In genomic region chr18:54155412-54155811, GRCh38 we compare ENCODE assay signal across 17 cellular contexts.
DNase-seq lines count a peak whose midpoint lies in the region; ATAC-seq, FAIRE-seq and TF ChIP-seq lines count a peak whose summit lies in the region.
"Had no signal": no experiment of that assay in that cellular context is flagged by ENCODE, and none has a peak within 500 bp of the region (broad histone marks: within the 10 kb centered on the region; RNA-seq: fewer than 3 reads in every experiment).

No MANE protein-coding gene starts in this region.

- H3K79me2 ChIP-seq in K562 (ENCODE audit: control insufficient read depth, insufficient read depth, low read length), result no peaks in the 10 kb centered on the region

- WGBS in K562 (ENCODE audit: insufficient coverage, low coverage, missing lambda C conversion rate), result 85% methylated on average over 3 of the region's 3 CpGs

- H3K9me1 ChIP-seq in K562 (ENCODE audit: control insufficient read depth, insufficient read depth, low read length), result no peaks in the 10 kb centered on the region

- H3K4me3 Mint-ChIP-seq in activated naive CD4-positive, alpha-beta T cell treated with anti-CD3 and anti-CD28 coated beads, Interleukin-2, amount 50 U/mL, for 24 hours, result no peak overlapping the region
- no peak overlapping the region for H3K4me3 Mint-ChIP-seq in activated naive CD4-positive, alpha-beta T cell treated with anti-CD3 and anti-CD28 coated beads for 36 hours
- no peak overlapping the region for H3K4me3 Mint-ChIP-seq in natural killer cell treated with Interleukin-12 subunit alpha and Interleukin-12 subunit beta and Interleukin-15 and Interleukin-18, amount 100 ng/mL, for 72 hours
- no peak overlapping the region for H3K4me3 Mint-ChIP-seq in natural killer cell
- H3K4me3 Mint-ChIP-seq: CD4-positive, CD25-positive, alpha-beta regulatory T cell; CD8-positive, alpha-beta memory T cell had no signal

- BruUV-seq in K562 (replicated peaks; lab: Mats Ljungman, UMichigan), result no TSS peak

- H3K36me3 Mint-ChIP-seq in activated naive CD4-positive, alpha-beta T cell treated with anti-CD3 and anti-CD28 coated beads, Interleukin-2, amount 50 U/mL, for 24 hours, result peaks cover 43% of the 10 kb centered on the region
- peaks cover 55% of the 10 kb centered on the region for H3K36me3 Mint-ChIP-seq in activated naive CD4-positive, alpha-beta T cell treated with anti-CD3 and anti-CD28 coated beads for 36 hours (ENCODE audit: low read depth)
- peaks cover 55% of the 10 kb centered on the region for H3K36me3 Mint-ChIP-seq in natural killer cell treated with Interleukin-12 subunit alpha and Interleukin-12 subunit beta and Interleukin-15 and Interleukin-18, amount 100 ng/mL, for 72 hours
- H3K36me3 Mint-ChIP-seq in natural killer cell, result peaks cover 27% of the 10 kb centered on the region

- no peaks in the 10 kb centered on the region for H3K9me3 Mint-ChIP-seq in activated naive CD4-positive, alpha-beta T cell treated with anti-CD3 and anti-CD28 coated beads, Interleukin-2, amount 50 U/mL, for 24 hours
- H3K9me3 Mint-ChIP-seq in activated naive CD4-positive, alpha-beta T cell treated with anti-CD3 and anti-CD28 coated beads for 36 hours, result no peaks in the 10 kb centered on the region
- H3K9me3 Mint-ChIP-seq in natural killer cell treated with Interleukin-12 subunit alpha and Interleukin-12 subunit beta and Interleukin-15 and Interleukin-18, amount 100 ng/mL, for 72 hours, result no peaks in the 10 kb centered on the region
- no peaks in the 10 kb centered on the region for H3K9me3 Mint-ChIP-seq in natural killer cell
- H3K9me3 Mint-ChIP-seq: CD4-positive, CD25-positive, alpha-beta regulatory T cell; CD8-positive, alpha-beta memory T cell had no signal

- H2AFZ ChIP-seq in K562 (ENCODE audit: low read depth, low read length), result no peak overlapping the region
- H2AFZ ChIP-seq: GM23248 had no signal

- POLR2A ChIA-PET in K562 (lab: Yijun Ruan, JAX), result no interaction called here

- H3K27me3 ChIP-seq in K562 (ENCODE audit: control insufficient read depth in 2 of 2, insufficient read depth in 2 of 2, low read length in 2 of 2), result no peaks in the 10 kb centered on the region
- H3K27me3 ChIP-seq: BE2C had no signal

- no peak overlapping the region for H3K4me2 ChIP-seq in K562 (ENCODE audit: insufficient read depth, low read length)

- no peak for ATAC-seq in natural killer cell treated with Interleukin-12 subunit alpha and Interleukin-12 subunit beta and Interleukin-15 and Interleukin-18, amount 100 ng/mL, for 72 hours
- ATAC-seq in natural killer cell, result no peak
- no peak for ATAC-seq in K562

- peaks cover 40% of the 10 kb centered on the region for H3K36me3 ChIP-seq in K562 (ENCODE audit: control insufficient read depth, insufficient read depth, low read length)
- H3K36me3 ChIP-seq: BE2C had no signal

- no peak overlapping the region for H3K27ac ChIP-seq in K562 (ENCODE audit: extremely low read depth, low read depth, low read length)
- H3K27ac ChIP-seq: GM23248 had no signal

- H3K4me1 Mint-ChIP-seq in activated naive CD4-positive, alpha-beta T cell treated with anti-CD3 and anti-CD28 coated beads, Interleukin-2, amount 50 U/mL, for 24 hours, result peaks cover 10% of the 10 kb centered on the region
- H3K4me1 Mint-ChIP-seq in activated naive CD4-positive, alpha-beta T cell treated with anti-CD3 and anti-CD28 coated beads for 36 hours (ENCODE audit: low read depth), result peaks cover 8% of the 10 kb centered on the region
- peaks cover 29 to 30% of the 10 kb centered on the region in 2 donors for H3K4me1 Mint-ChIP-seq in natural killer cell treated with Interleukin-12 subunit alpha and Interleukin-12 subunit beta and Interleukin-15 and Interleukin-18, amount 100 ng/mL, for 72 hours (ENCODE audit: low read depth in 2 of 2)
- H3K4me1 Mint-ChIP-seq in natural killer cell, result peaks cover 4 to 9% of the 10 kb centered on the region in 2 donors

- no peak for FAIRE-seq in K562 (lab: Jason Lieb, UNC)
- FAIRE-seq: G401.6, GM12891, GM19239 had no signal

- H3K9me3 ChIP-seq in K562 (replicated peaks; ENCODE audit: control insufficient read depth, insufficient read depth, low read depth, low read length), result no peaks in the 10 kb centered on the region
- H3K9me3 ChIP-seq: BE2C, HAP-1 had no signal

- CTCF ChIA-PET in activated naive CD4-positive, alpha-beta T cell treated with anti-CD3 and anti-CD28 coated beads for 36 hours (lab: Charles Lee), result no interaction called here
- CTCF ChIA-PET in K562 (lab: Yijun Ruan, JAX; ENCODE audit: low intra/inter-chr PET ratio), result no interaction called here

- intact Hi-C loops in activated naive CD4-positive, alpha-beta T cell treated with anti-CD3 and anti-CD28 coated beads for 36 hours (cut with micrococcal nuclease), result no loop called here
- intact Hi-C loops in natural killer cell (cut with micrococcal nuclease), result no loop called here
- intact Hi-C loops in K562 (cut with micrococcal nuclease), result no loop called here

- no peak for TF ChIP-seq EP300 in K562 (IDR thresholded peaks at IDR 0.05; ENCODE audit: low read length)

- no peak overlapping the region for H3K4me3 ChIP-seq in K562
- H3K4me3 ChIP-seq: GM23248, HAP-1 had no signal

- no peak for TF ChIP-seq CTCF in natural killer cell (IDR thresholded peaks at IDR 0.05)
- no peak for TF ChIP-seq CTCF in K562 (IDR thresholded peaks at IDR 0.05 in 2 of 3, conservative IDR thresholded peaks at IDR 0.05 in 1 of 3; ENCODE audit: insufficient read depth in 2 of 3, low read depth in 1 of 3, low read length in 3 of 3)

- H4K20me1 ChIP-seq in K562 (replicated peaks; ENCODE audit: control insufficient read depth, insufficient read depth, low read length), result no peaks in the 10 kb centered on the region

- TF ChIP-seq POLR2A in K562 (conservative IDR thresholded peaks at IDR 0.05), result no peak

- peak overlapping the region; percentile 13 for H3K27ac Mint-ChIP-seq in activated naive CD4-positive, alpha-beta T cell treated with anti-CD3 and anti-CD28 coated beads, Interleukin-2, amount 50 U/mL, for 24 hours
- H3K27ac Mint-ChIP-seq in activated naive CD4-positive, alpha-beta T cell treated with anti-CD3 and anti-CD28 coated beads for 36 hours, result no peak overlapping the region
- H3K27ac Mint-ChIP-seq in natural killer cell treated with Interleukin-12 subunit alpha and Interleukin-12 subunit beta and Interleukin-15 and Interleukin-18, amount 100 ng/mL, for 72 hours, result peak overlapping the region; percentile 31 to 44
- H3K27ac Mint-ChIP-seq in natural killer cell, result no peak overlapping the region
- H3K27ac Mint-ChIP-seq: CD4-positive, CD25-positive, alpha-beta regulatory T cell; CD8-positive, alpha-beta memory T cell had no signal

- H3K9ac ChIP-seq in K562 (ENCODE audit: insufficient read depth in 1 of 2, low read depth in 2 of 2, low read length in 2 of 2), result no peak overlapping the region
- H3K9ac ChIP-seq: GM23248 had no signal

- no peaks in the 10 kb centered on the region for H3K27me3 Mint-ChIP-seq in activated naive CD4-positive, alpha-beta T cell treated with anti-CD3 and anti-CD28 coated beads, Interleukin-2, amount 50 U/mL, for 24 hours
- no peaks in the 10 kb centered on the region for H3K27me3 Mint-ChIP-seq in activated naive CD4-positive, alpha-beta T cell treated with anti-CD3 and anti-CD28 coated beads for 36 hours (ENCODE audit: low read depth)
- H3K27me3 Mint-ChIP-seq in natural killer cell treated with Interleukin-12 subunit alpha and Interleukin-12 subunit beta and Interleukin-15 and Interleukin-18, amount 100 ng/mL, for 72 hours, result no peaks in the 10 kb centered on the region
- no peaks in the 10 kb centered on the region for H3K27me3 Mint-ChIP-seq in natural killer cell (ENCODE audit: low read depth in 2 of 2)
- H3K27me3 Mint-ChIP-seq: CD4-positive, CD25-positive, alpha-beta regulatory T cell; CD8-positive, alpha-beta memory T cell had no signal

- DNase-seq in activated naive CD4-positive, alpha-beta T cell treated with anti-CD3 and anti-CD28 coated beads for 36 hours, result no peak
- no peak for DNase-seq in natural killer cell treated with Interleukin-12 subunit alpha and Interleukin-12 subunit beta and Interleukin-15 and Interleukin-18, amount 100 ng/mL, for 72 hours (ENCODE audit: low spot score)
- DNase-seq in natural killer cell (no peak), K562 (ENCODE audit: extremely low read depth in 1 of 4, low spot score in 3 of 4) (no peak), NCI-H1436 treated with DMSO at 0.1 percent for 48 hours (lab: John Stamatoyannopoulos, UW) (no peak)
- DNase-seq: ACHN; BE2C; C1 segment of cervical spinal cord; CD4-positive, CD25-positive, alpha-beta regulatory T cell; CD8-positive, alpha-beta memory T cell; COR-L47; GM23248 had no signal

- in situ Hi-C loops in K562 (cut with MboI), result no loop called here

- no peak for TF ChIP-seq RAD21 in K562 (CRISPR knock-in tag; conservative IDR thresholded peaks at IDR 0.05 in 1 of 2, IDR thresholded peaks at IDR 0.05 in 1 of 2)

- no peaks in the 10 kb centered on the region for H3K4me1 ChIP-seq in K562 (replicated peaks in 1 of 2; ENCODE audit: control insufficient read depth in 2 of 2, insufficient read depth in 2 of 2, low read length in 2 of 2)
- H3K4me1 ChIP-seq: BE2C, HAP-1 had no signal

TF ChIP-seq in K562, 482 proteins besides CTCF, POLR2A, EP300 and RAD21 (continues in another document):
- TF ChIP-seq ZKSCAN3 (CRISPR knock-in tag; IDR thresholded peaks at IDR 0.05), result no peak

Comparison
In these comparisons a context has a peak if more than half of its experiments do, and no peak if none do; other contexts are left out.
1. H3K27ac Mint-ChIP-seq: peak in activated naive CD4-positive, alpha-beta T cell treated with anti-CD3 and anti-CD28 coated beads, Interleukin-2, amount 50 U/mL, for 24 hours (single experiment) and natural killer cell treated with Interleukin-12 subunit alpha and Interleukin-12 subunit beta and Interleukin-15 and Interleukin-18, amount 100 ng/mL, for 72 hours (2 of 2); none in activated naive CD4-positive, alpha-beta T cell treated with anti-CD3 and anti-CD28 coated beads for 36 hours (single experiment) and natural killer cell (0 of 2).